In genomic region chr3:129577356-129577755, GRCh38 we compare ENCODE assay signal across 11 cellular contexts. TPM values are rescaled to one million over a fixed set of nuclear protein-coding genes. Genes with fewer than 3 reads are reported as not detected.
DNase-seq lines count a peak whose midpoint lies in the region; ATAC-seq, FAIRE-seq and TF ChIP-seq lines count a peak whose summit lies in the region.
"Had no signal": no experiment of that assay in that cellular context is flagged by ENCODE, and none has a peak within 500 bp of the region (broad histone marks: within the 10 kb centered on the region; RNA-seq: fewer than 3 reads in every experiment).

No MANE protein-coding gene starts in this region.

- peak overlapping the region in 3 of 4 donors; percentile 58 to 72 (median 66) for H3K27ac ChIP-seq in pancreas
- H3K27ac ChIP-seq in GM23338 (ENCODE audit: low read depth): no peak overlapping the region

- peak; percentile 47 for DNase-seq in COR-L47 (lab: John Stamatoyannopoulos, UW)
- DNase-seq in NB4 (ENCODE audit: low read depth): peak; percentile 69
- peak in 4 of 6 donors; percentile 58 to 69 (median 60) for DNase-seq in pancreas
- DNase-seq in GM23338 (ENCODE audit: low spot score): no peak
- no peak for DNase-seq in HAP-1 (ENCODE audit: low spot score in 2 of 2)
- no peak for DNase-seq in AG08395 (ENCODE audit: low spot score)
- no peak for DNase-seq in GM12891 (ENCODE audit: insufficient read length, low spot score)
- DNase-seq: activated naive CD8-positive, alpha-beta T cell treated with anti-CD3 and anti-CD28 coated beads, Interleukin-2, amount 10 ng/mL, durations not matched to agents 7 days and 5 days had no signal

- in situ Hi-C loops in HAP-1 (cut with MboI; ENCODE audit: low sequenced_read_pairs): no loop called here

- H3K36me3 Mint-ChIP-seq in dendritic cell treated with granulocyte-macrophage colony-stimulating factor and Interleukin-4, amounts not matched to agents 40 ng/mL and 50 ng/mL, for 4 days (ENCODE audit: low read depth): peaks cover 100% of the 10 kb centered on the region
- no peaks in the 10 kb centered on the region; the same call in 2 of the 3 replicates for H3K36me3 Mint-ChIP-seq in GM23338 (ENCODE audit: low read depth)
- H3K36me3 Mint-ChIP-seq: activated naive CD8-positive, alpha-beta T cell treated with anti-CD3 and anti-CD28 coated beads, Interleukin-2, amount 10 ng/mL, durations not matched to agents 7 days and 5 days; mesothelial cell of epicardium had no signal

- no peaks in the 10 kb centered on the region for H3K9me2 ChIP-seq in GM23338 (ENCODE audit: insufficient read depth)

- no peaks in the 10 kb centered on the region for H4K20me1 ChIP-seq in GM23338 (replicated peaks; ENCODE audit: insufficient read depth)

- no peak overlapping the region for H3K4me3 Mint-ChIP-seq in dendritic cell treated with granulocyte-macrophage colony-stimulating factor and Interleukin-4, amounts not matched to agents 40 ng/mL and 50 ng/mL, for 4 days
- no peak overlapping the region for H3K4me3 Mint-ChIP-seq in GM23338
- H3K4me3 Mint-ChIP-seq: mesothelial cell of epicardium had no signal

- ATAC-seq in pancreas (peak; percentile 44 to 67 (median 60)), GM23338 (no peak)

- H3K27me3 ChIP-seq in pancreas (no peaks in the 10 kb centered on the region), GM23338 (ENCODE audit: insufficient read depth) (no peaks in the 10 kb centered on the region), HAP-1 (ENCODE audit: low read depth) (no peaks in the 10 kb centered on the region)

- no peaks in the 10 kb centered on the region for H3K36me3 ChIP-seq in pancreas
- H3K36me3 ChIP-seq in GM23338 (ENCODE audit: insufficient read depth): no peaks in the 10 kb centered on the region
- H3K36me3 ChIP-seq in HAP-1 (replicated peaks): peaks cover 8% of the 10 kb centered on the region

- H3K9me3 ChIP-seq in pancreas: no peaks in the 10 kb centered on the region
- H3K9me3 ChIP-seq in HAP-1: no peaks in the 10 kb centered on the region

- H2AFZ ChIP-seq in GM23338: no peak overlapping the region

- TF ChIP-seq POLR2A in NB4 (IDR thresholded peaks at IDR 0.05; ENCODE audit: extremely low read depth, insufficient read length) (no peak), GM12891 (IDR thresholded peaks at IDR 0.05; ENCODE audit: low read depth, low read length) (no peak)

- H3K27ac Mint-ChIP-seq in dendritic cell treated with granulocyte-macrophage colony-stimulating factor and Interleukin-4, amounts not matched to agents 40 ng/mL and 50 ng/mL, for 4 days: peak overlapping the region; percentile 85
- H3K27ac Mint-ChIP-seq in GM23338: no peak overlapping the region
- H3K27ac Mint-ChIP-seq: mesothelial cell of epicardium had no signal

- H3F3A ChIP-seq in GM23338 (replicated peaks; ENCODE audit: low read depth): no peaks in the 10 kb centered on the region

- no peaks in the 10 kb centered on the region for H3K27me3 Mint-ChIP-seq in dendritic cell treated with granulocyte-macrophage colony-stimulating factor and Interleukin-4, amounts not matched to agents 40 ng/mL and 50 ng/mL, for 4 days
- H3K27me3 Mint-ChIP-seq in GM23338 (ENCODE audit: insufficient read depth, low read depth, poor library complexity): peaks cover 5% of the 10 kb centered on the region

- H3K4me1 ChIP-seq in pancreas (peaks cover 0 to 14% (median 7%) of the 10 kb centered on the region in 3 donors), GM23338 (ENCODE audit: insufficient read depth) (no peaks in the 10 kb centered on the region), HAP-1 (no peaks in the 10 kb centered on the region)

- H3K4me3 ChIP-seq in NB4 (ENCODE audit: low read depth, low read length) (peak overlapping the region; percentile 69), pancreas (no peak overlapping the region), GM23338 (no peak overlapping the region), HAP-1 (no peak overlapping the region)

- no peak for FAIRE-seq in pancreas (lab: Jason Lieb, UNC)
- no peak for FAIRE-seq in GM12891 (lab: Jason Lieb, UNC)

- intact Hi-C loops in dendritic cell treated with granulocyte-macrophage colony-stimulating factor and Interleukin-4, amounts not matched to agents 40 ng/mL and 50 ng/mL, for 4 days (cut with micrococcal nuclease): loop anchor here (5.0 kb wide), 3 partner anchors 40 to 250 kb away; partner anchors contain the start of gene IFT122
- intact Hi-C loops in pancreas (cut with DNase I): no loop called here

- peaks cover 52% of the 10 kb centered on the region for H3K4me1 Mint-ChIP-seq in dendritic cell treated with granulocyte-macrophage colony-stimulating factor and Interleukin-4, amounts not matched to agents 40 ng/mL and 50 ng/mL, for 4 days (ENCODE audit: low read depth)
- H3K4me1 Mint-ChIP-seq in GM23338: peaks cover 14% of the 10 kb centered on the region
- H3K4me1 Mint-ChIP-seq: mesothelial cell of epicardium had no signal

- TF ChIP-seq CTCF in NB4 (IDR thresholded peaks at IDR 0.05; ENCODE audit: low read depth, low read length) (no peak), pancreas (IDR thresholded peaks at IDR 0.05) (no peak), GM23338 (conservative IDR thresholded peaks at IDR 0.05; ENCODE audit: low read depth in 2 of 2) (no peak)

- WGBS in pancreas, 2 donors: 40 to 49% methylated on average over 17 of the region's 17 CpGs

- no peaks in the 10 kb centered on the region for H3K79me2 ChIP-seq in GM23338 (replicated peaks; ENCODE audit: insufficient read depth)

- H3K4me2 ChIP-seq in GM23338: no peak overlapping the region

- no peaks in the 10 kb centered on the region for H3K9me3 Mint-ChIP-seq in dendritic cell treated with granulocyte-macrophage colony-stimulating factor and Interleukin-4, amounts not matched to agents 40 ng/mL and 50 ng/mL, for 4 days
- no peaks in the 10 kb centered on the region; the same call in 2 of the 3 replicates for H3K9me3 Mint-ChIP-seq in GM23338
- H3K9me3 Mint-ChIP-seq: activated naive CD8-positive, alpha-beta T cell treated with anti-CD3 and anti-CD28 coated beads, Interleukin-2, amount 10 ng/mL, durations not matched to agents 7 days and 5 days; mesothelial cell of epicardium had no signal

TF ChIP-seq in GM23338, 12 proteins besides CTCF, POLR2A, EP300 and RAD21:
- TF ChIP-seq ZNF331 (CRISPR knock-in tag; IDR thresholded peaks at IDR 0.05; ENCODE audit: low read depth): no peak
- TF ChIP-seq STAT1 (IDR thresholded peaks at IDR 0.05; ENCODE audit: unreplicated experiment): no peak
- no peak for TF ChIP-seq JUNB (IDR thresholded peaks at IDR 0.05; ENCODE audit: unreplicated experiment)
TF ChIP-seq in GM23338: peak in this region for 0.

TF ChIP-seq in GM12891, 5 proteins besides CTCF, POLR2A, EP300 and RAD21:
- TF ChIP-seq PAX5 (IDR thresholded peaks at IDR 0.05; ENCODE audit: insufficient read depth, low read length, severe bottlenecking) (no peak), SPI1 (IDR thresholded peaks at IDR 0.05; ENCODE audit: low read depth, low read length) (no peak), POLR2AphosphoS5 (IDR thresholded peaks at IDR 0.05; ENCODE audit: low read depth, low read length) (no peak), TAF1 (IDR thresholded peaks at IDR 0.05; ENCODE audit: low read depth, low read length) (no peak), POU2F2 (IDR thresholded peaks at IDR 0.05; ENCODE audit: low read depth, low read length) (no peak)

RNA-seq across cellular contexts. Expression of gene PLXND1, which starts 29.1 kb away (rescaled TPM):
- 10 to 100 TPM; 15.5 to 48.5 (median 21.7) TPM for total RNA-seq in pancreas
- 10 to 100 TPM; 52.5 to 66.2 TPM for polyA plus RNA-seq in pancreas
- total RNA-seq in GM23338 (2014; rRNA removed; shearing (Covaris generic)): 30.7 and 60.4 TPM in 2 replicates
- polyA plus RNA-seq in GM23338 (2016; fragmentation: Nextera tagmentation; extraction: Ambion mirVana): 13.3 and 14.7 TPM in 2 replicates
- polyA plus RNA-seq in GM12891 (2012; ENCODE audit: low read depth, missing spikeins): 0.63 TPM

RNA-seq across cellular contexts. Expression of gene H1-8, which starts 34.4 kb away (rescaled TPM):
- total RNA-seq in pancreas: not detected
- polyA plus RNA-seq in pancreas (not detected), GM23338 (2016; fragmentation: Nextera tagmentation; extraction: Ambion mirVana) (not detected in 2 replicates)
- not detected in 2 replicates for total RNA-seq in GM23338 (2014; rRNA removed; shearing (Covaris generic))
- polyA plus RNA-seq in GM12891 (2012; ENCODE audit: low read depth, missing spikeins): not detected
- total RNA-seq: activated naive CD8-positive, alpha-beta T cell treated with anti-CD3 and anti-CD28 coated beads, Interleukin-2, amount 10 ng/mL, durations not matched to agents 7 days and 5 days; fibroblast of lung; mesothelial cell of epicardium had no signal
- polyA plus RNA-seq: fibroblast of lung had no signal

RNA-seq across cellular contexts. Expression of gene RHO, which starts 48.9 kb away (rescaled TPM):
- not detected for total RNA-seq in pancreas
- polyA plus RNA-seq in pancreas: under 1 TPM in 1 of 2 donors, not detected in 1; 0.05 TPM
- total RNA-seq in GM23338 (2014; rRNA removed; shearing (Covaris generic)): not detected in 2 replicates
- polyA plus RNA-seq in GM23338 (2016; fragmentation: Nextera tagmentation; extraction: Ambion mirVana): not detected in 2 replicates
- not detected for polyA plus RNA-seq in GM12891 (2012; ENCODE audit: low read depth, missing spikeins)
- total RNA-seq: activated naive CD8-positive, alpha-beta T cell treated with anti-CD3 and anti-CD28 coated beads, Interleukin-2, amount 10 ng/mL, durations not matched to agents 7 days and 5 days; fibroblast of lung had no signal
- polyA plus RNA-seq: fibroblast of lung had no signal

Comparison
In these comparisons a context has a peak if more than half of its experiments do, and no peak if none do; other contexts are left out.
1. DNase-seq: peak in COR-L47 (single experiment), NB4 (single experiment) and pancreas (4 of 6); none in GM23338 (single experiment), HAP-1 (0 of 2), AG08395 (single experiment) and GM12891 (single experiment).